ENCODE assay signal across 17 cellular contexts in genomic region chr5:123811771-123812170, GRCh38.
"Had no signal": no experiment of that assay in that cellular context is flagged by ENCODE, and none has a peak within 500 bp of the region (broad histone marks: within the 10 kb centered on the region; RNA-seq: fewer than 3 reads in every experiment).

No MANE protein-coding gene starts in this region.

- ATAC-seq: activated naive CD4-positive, alpha-beta T cell treated with anti-CD3 and anti-CD28 coated beads, Interleukin-2, amount 50 U/mL, for 72 hours; activated T-cell treated with anti-CD3 and anti-CD28 coated beads, Interleukin-2, amount 50 U/mL, for 72 hours; natural killer cell; psoas muscle; right lobe of liver; stimulated activated naive CD8-positive, alpha-beta T cell treated with anti-CD3 and anti-CD28 coated beads, Interleukin-15, amount 100 ng/mL, for 72 hours; WTC11 had no signal

- DNase-seq: activated CD4-positive, alpha-beta T cell treated with anti-CD3 and anti-CD28 coated beads for 4 hours; activated CD8-positive, alpha-beta memory T cell treated with anti-CD3 and anti-CD28 coated beads, Interleukin-2, amount 50 U/mL, for 48 hours; activated gamma-delta T cell; activated T-cell treated with anti-CD3 and anti-CD28 coated beads, Interleukin-2, amount 50 U/mL, for 72 hours; caudate nucleus; colonic mucosa; hypothalamus; mesenchymal stem cell; natural killer cell; psoas muscle; right lobe of liver; stimulated activated naive CD8-positive, alpha-beta T cell treated with anti-CD3 and anti-CD28 coated beads, Interleukin-15, amount 100 ng/mL, for 72 hours; upper lobe of left lung had no signal

- H3K36me3 ChIP-seq: colonic mucosa, esophagus muscularis mucosa, right lobe of liver, upper lobe of left lung had no signal

- H3K36me3 Mint-ChIP-seq: activated naive CD4-positive, alpha-beta T cell treated with anti-CD3 and anti-CD28 coated beads, Interleukin-2, amount 50 U/mL, for 72 hours; natural killer cell; WTC11 had no signal

- H3K27me3 Mint-ChIP-seq: stimulated activated naive CD8-positive, alpha-beta T cell treated with anti-CD3 and anti-CD28 coated beads, Interleukin-15, amount 100 ng/mL, for 72 hours had no signal

- H3K9me3 Mint-ChIP-seq: activated T-cell treated with anti-CD3 and anti-CD28 coated beads, Interleukin-2, amount 50 U/mL, for 72 hours; stimulated activated naive CD8-positive, alpha-beta T cell treated with anti-CD3 and anti-CD28 coated beads, Interleukin-15, amount 100 ng/mL, for 72 hours; T-helper 1 cell treated with Interleukin-12 subunit alpha and Interleukin-12 subunit beta and Interleukin-4 antibody, amounts not matched to agents 30 μg/mL and 1 μg/mL, for 36 hours; WTC11 had no signal

- H3K4me3 Mint-ChIP-seq: activated T-cell treated with anti-CD3 and anti-CD28 coated beads, Interleukin-2, amount 50 U/mL, for 72 hours; natural killer cell; stimulated activated naive CD8-positive, alpha-beta T cell treated with anti-CD3 and anti-CD28 coated beads, Interleukin-15, amount 100 ng/mL, for 72 hours; T-helper 1 cell treated with Interleukin-12 subunit alpha and Interleukin-12 subunit beta and Interleukin-4 antibody, amounts not matched to agents 30 μg/mL and 1 μg/mL, for 36 hours; WTC11 had no signal

- H3K9me3 ChIP-seq: colonic mucosa, esophagus muscularis mucosa, psoas muscle, right lobe of liver, upper lobe of left lung had no signal

- H3K4me3 ChIP-seq: colonic mucosa, esophagus muscularis mucosa, psoas muscle, right lobe of liver, upper lobe of left lung had no signal

- H3K4me1 Mint-ChIP-seq: natural killer cell; stimulated activated naive CD8-positive, alpha-beta T cell treated with anti-CD3 and anti-CD28 coated beads, Interleukin-15, amount 100 ng/mL, for 72 hours had no signal

- H3K4me1 ChIP-seq: colonic mucosa had no signal

- H3K27ac ChIP-seq: colonic mucosa, esophagus muscularis mucosa, psoas muscle, right lobe of liver had no signal

- H3K27me3 ChIP-seq: colonic mucosa, esophagus muscularis mucosa, right lobe of liver, upper lobe of left lung had no signal

- H3K27ac Mint-ChIP-seq: activated naive CD4-positive, alpha-beta T cell treated with anti-CD3 and anti-CD28 coated beads, Interleukin-2, amount 50 U/mL, for 72 hours; activated T-cell treated with anti-CD3 and anti-CD28 coated beads, Interleukin-2, amount 50 U/mL, for 72 hours; natural killer cell; T-helper 1 cell treated with Interleukin-12 subunit alpha and Interleukin-12 subunit beta and Interleukin-4 antibody, amounts not matched to agents 30 μg/mL and 1 μg/mL, for 36 hours had no signal
